In genomic region chr3:179828738-179829137, GRCh38 we compare ENCODE assay signal across 22 cellular contexts.
DNase-seq lines count a peak whose midpoint lies in the region; ATAC-seq, FAIRE-seq and TF ChIP-seq lines count a peak whose summit lies in the region.
"Had no signal": no experiment of that assay in that cellular context is flagged by ENCODE, and none has a peak within 500 bp of the region (broad histone marks: within the 10 kb centered on the region; RNA-seq: fewer than 3 reads in every experiment).

No MANE protein-coding gene starts in this region.

- DNase-seq in NOMO-1 treated with DMSO at 0.1 percent for 48 hours (lab: John Stamatoyannopoulos, UW; ENCODE audit: unreplicated experiment) (peak; percentile 20), NOMO-1 treated with dmso at 0.1 percent for 144 hours (lab: John Stamatoyannopoulos, UW; ENCODE audit: unreplicated experiment) (no peak), MV-4-11 (lab: John Stamatoyannopoulos, UW) (peak; percentile 18), GM12878 (ENCODE audit: low read depth, low spot score) (no peak), SKM-1 (lab: John Stamatoyannopoulos, UW; ENCODE audit: unreplicated experiment) (no peak)
- DNase-seq: AML-193; Caco-2; Calu3; CD4-positive, alpha-beta T cell; CD8-positive, alpha-beta T cell; DMS79 treated with DMSO at 0.1 percent for 48 hours; GF-D8 had no signal

- H2AFZ ChIP-seq in OCI-LY3 (ENCODE audit: low read depth, low read length) (no peak overlapping the region), GM12878 (ENCODE audit: control insufficient read depth, low read depth, low read length) (no peak overlapping the region)

- no peak for TF ChIP-seq POLR2A in GM12878 (IDR thresholded peaks at IDR 0.05; ENCODE audit: low read depth, low read length)

- no peaks in the 10 kb centered on the region for H3K79me2 ChIP-seq in OCI-LY3 (ENCODE audit: low read length)
- no peaks in the 10 kb centered on the region for H3K79me2 ChIP-seq in GM12878 (ENCODE audit: control insufficient read depth, insufficient read depth, low read length)

- SMC1A ChIA-PET in GM12878 (lab: Charles Lee; ENCODE audit: uncharacterized antibody, unreplicated experiment) = no interaction called here

- H3K9ac ChIP-seq in OCI-LY3 (ENCODE audit: low read length) = no peak overlapping the region
- no peak overlapping the region for H3K9ac ChIP-seq in GM12878 (ENCODE audit: control insufficient read depth, insufficient read depth, low read length)
- H3K9ac ChIP-seq: BLaER1 treated with 17β-estradiol and CSF1 and Interleukin-3, amounts not matched to agents 10 nM and 100 nM had no signal

- ATAC-seq in GM12878 = peak; percentile 14; the same call in 2 of the 3 replicates
- no peak for ATAC-seq in HG03280 (IDR thresholded peaks at IDR 0.05; ENCODE audit: unreplicated experiment)
- no peak for ATAC-seq in GM21528 (IDR thresholded peaks at IDR 0.05; ENCODE audit: low FRiP score, unreplicated experiment)
- ATAC-seq: A549; CD8-positive, alpha-beta T cell had no signal

- H3K4me2 ChIP-seq in OCI-LY3 (ENCODE audit: low read length) = 0 out of 2 replicates have a peak overlapping the region, but pooled peaks have one; percentile 3
- no peak overlapping the region for H3K4me2 ChIP-seq in GM12878 (ENCODE audit: control insufficient read depth, insufficient read depth)
- H3K4me2 ChIP-seq: A549; BLaER1 treated with 17β-estradiol and CSF1 and Interleukin-3, amounts not matched to agents 10 nM and 100 nM had no signal

- no peak for FAIRE-seq in GM12878 (lab: Jason Lieb, UNC)
- FAIRE-seq: A549, D721Med, G401.6, GM19239 had no signal

- no peaks in the 10 kb centered on the region for H3K9me3 ChIP-seq in OCI-LY3 (ENCODE audit: insufficient read depth, low read length)
- no peaks in the 10 kb centered on the region for H3K9me3 ChIP-seq in GM12878 (replicated peaks; ENCODE audit: control insufficient read depth, insufficient read depth, low read length)
- H3K9me3 ChIP-seq: A549; BLaER1 treated with 17β-estradiol and CSF1 and Interleukin-3, amounts not matched to agents 10 nM and 100 nM; Caco-2 had no signal

- no TSS peak for BruUV-seq in GM12878 (replicated peaks; lab: Mats Ljungman, UMichigan)

- in situ Hi-C loops in GM12878 (cut with MboI) = no loop called here

- TF ChIP-seq EP300 in GM12878 (IDR thresholded peaks at IDR 0.05; ENCODE audit: borderline replicate concordance in 1 of 2, control insufficient read depth in 1 of 2, low read depth in 2 of 2, low read length in 2 of 2) = no peak

- H3K36me3 ChIP-seq in OCI-LY3 (replicated peaks; ENCODE audit: low read depth, low read length) (no peaks in the 10 kb centered on the region), GM12878 (ENCODE audit: control insufficient read depth in 2 of 2, insufficient read depth in 2 of 2, low read length in 1 of 2) (no peaks in the 10 kb centered on the region)
- H3K36me3 ChIP-seq: BLaER1 treated with 17β-estradiol and CSF1 and Interleukin-3, amounts not matched to agents 10 nM and 100 nM had no signal

- 0% methylated on average over 2 of the region's 2 CpGs for WGBS in GM12878 (ENCODE audit: insufficient coverage, insufficient replicate concordance, low lambda C conversion rate, missing lambda C conversion rate)

- RAD21 ChIA-PET in GM12878 (lab: Charles Lee; ENCODE audit: unreplicated experiment) = no interaction called here

- TF ChIP-seq RAD21 in GM12878 (IDR thresholded peaks at IDR 0.05; ENCODE audit: insufficient read depth, low read depth, low read length) = no peak

- H3K27me3 ChIP-seq in OCI-LY3 (ENCODE audit: low read depth, low read length) (no peaks in the 10 kb centered on the region), GM12878 (replicated peaks in 1 of 2; ENCODE audit: control insufficient read depth in 2 of 2, insufficient read depth in 2 of 2, low read length in 1 of 2) (no peaks in the 10 kb centered on the region)
- H3K27me3 ChIP-seq: BLaER1 treated with 17β-estradiol and CSF1 and Interleukin-3, amounts not matched to agents 10 nM and 100 nM had no signal

- peaks cover 9% of the 10 kb centered on the region for H3K4me1 ChIP-seq in OCI-LY3 (ENCODE audit: low read length)
- H3K4me1 ChIP-seq in GM12878 (ENCODE audit: control insufficient read depth, insufficient read depth, low read length) = no peaks in the 10 kb centered on the region
- H3K4me1 ChIP-seq: A549; BLaER1 treated with 17β-estradiol and CSF1 and Interleukin-3, amounts not matched to agents 10 nM and 100 nM; Caco-2 had no signal

- H3K27ac ChIP-seq in OCI-LY3 (ENCODE audit: low read length) = no peak overlapping the region
- H3K27ac ChIP-seq in GM12878 (ENCODE audit: control insufficient read depth, insufficient read depth) = no peak overlapping the region
- H3K27ac ChIP-seq: 22Rv1; A549; BLaER1 treated with 17β-estradiol and CSF1 and Interleukin-3, amounts not matched to agents 10 nM and 100 nM; C4-2B had no signal

- intact Hi-C loops in GM12878 (cut with micrococcal nuclease; ENCODE audit: unreplicated experiment) = no loop called here

- H4K20me1 ChIP-seq in OCI-LY3 (ENCODE audit: insufficient read depth, low read length) (no peaks in the 10 kb centered on the region), GM12878 (ENCODE audit: control insufficient read depth, insufficient read depth) (no peaks in the 10 kb centered on the region)
- H4K20me1 ChIP-seq: BLaER1 treated with 17β-estradiol and CSF1 and Interleukin-3, amounts not matched to agents 10 nM and 100 nM had no signal

- CTCF ChIA-PET in GM12878 (lab: Yijun Ruan, JAX) = no interaction called here

- POLR2A ChIA-PET in GM12878 (lab: Charles Lee) = no interaction called here

- TF ChIP-seq CTCF in OCI-LY3 (IDR thresholded peaks at IDR 0.05; ENCODE audit: low read depth, low read length) (no peak), GM12878 (IDR thresholded peaks at IDR 0.05 in 2 of 3, conservative IDR thresholded peaks at IDR 0.05 in 1 of 3; ENCODE audit: control insufficient read depth in 2 of 3, extremely low read depth in 1 of 3, insufficient read depth in 1 of 3, low read depth in 3 of 3, low read length in 3 of 3) (no peak)

- H3K4me3 ChIP-seq in OCI-LY3 (ENCODE audit: low read length) (no peak overlapping the region), GM12878 (no peak overlapping the region)
- H3K4me3 ChIP-seq: A549; BLaER1 treated with 17β-estradiol and CSF1 and Interleukin-3, amounts not matched to agents 10 nM and 100 nM had no signal

TF ChIP-seq in GM12878, 131 proteins besides CTCF, POLR2A, EP300 and RAD21 (continues in another document):
- TF ChIP-seq MTA2 (IDR thresholded peaks at IDR 0.05; ENCODE audit: low read depth) (peak; percentile 56; the same call in 1 of the 2 replicates), NR2F1 (conservative IDR thresholded peaks at IDR 0.05) (0 out of 2 replicates have a peak, but pooled peaks have one; percentile 29), TARDBP (IDR thresholded peaks at IDR 0.05; ENCODE audit: borderline replicate concordance) (no peak), IKZF2 (IDR thresholded peaks at IDR 0.05) (0 out of 4 replicates have a peak, but pooled peaks of 1 of the 2 experiments have one; percentile 16), SPI1 (IDR thresholded peaks at IDR 0.05; ENCODE audit: borderline replicate concordance, insufficient read depth, low read depth, low read length) (peak; percentile 55; the same call in 1 of the 2 replicates), CUX1 (IDR thresholded peaks at IDR 0.05; ENCODE audit: insufficient replicate concordance, low read depth, low read length) (no peak), PAX8 (IDR thresholded peaks at IDR 0.05) (no peak)

Comparison
In these comparisons a context has a peak if more than half of its experiments do, and no peak if none do; other contexts are left out.
1. DNase-seq: peak in NOMO-1 treated with DMSO at 0.1 percent for 48 hours (single experiment) and MV-4-11 (single experiment); none in NOMO-1 treated with dmso at 0.1 percent for 144 hours (single experiment), GM12878 (single experiment) and SKM-1 (single experiment).